ENCODE assay signal across 8 cellular contexts in the genomic region with DNA sequence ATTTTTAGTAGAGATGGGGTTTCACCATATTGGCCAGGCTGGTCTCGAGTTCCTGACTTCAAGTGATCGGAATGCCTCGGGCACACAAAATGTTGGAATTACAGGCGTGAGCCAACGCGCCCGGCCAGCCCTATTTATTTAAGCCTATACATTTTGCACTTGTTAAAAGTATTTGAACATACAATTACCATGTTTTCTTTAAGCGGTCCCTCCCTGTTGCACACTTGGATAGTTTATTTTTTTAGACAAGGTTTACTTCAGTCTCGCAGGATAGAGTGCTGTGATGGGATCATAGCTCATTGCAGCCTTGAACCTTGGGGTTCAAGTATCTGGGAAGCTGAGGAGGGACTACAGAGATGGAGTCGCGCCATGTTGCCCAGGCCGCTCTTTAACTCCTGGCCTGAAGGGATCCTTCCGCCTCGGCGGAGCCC. TPM values are rescaled to one million over a fixed set of nuclear protein-coding genes. Genes with fewer than 3 reads are reported as not detected.
A peak's percentile ranks its signal among the peaks of the same experiment; 100 is the strongest.
DNase-seq lines count a peak whose midpoint lies in the region; ATAC-seq and TF ChIP-seq lines count a peak whose summit lies in the region.

No MANE protein-coding gene starts in this region.

- H3K9me3 ChIP-seq in MG63 (no peaks in the 10 kb centered on the region), neuron (ENCODE audit: low read length) (no peaks in the 10 kb centered on the region)

- H3K9me3 Mint-ChIP-seq in CD14-positive monocyte, result peaks cover 0 to 4% (median 0%) of the 10 kb centered on the region in 7 donors
- H3K9me3 Mint-ChIP-seq in effector memory CD8-positive, alpha-beta T cell, result no peaks in the 10 kb centered on the region

- peak overlapping the region; percentile 65 for H2AFZ ChIP-seq in neuron (ENCODE audit: low read depth, low read length)

- peak overlapping the region; percentile 80 to 93 for H3K4me3 Mint-ChIP-seq in CD14-positive monocyte
- H3K4me3 Mint-ChIP-seq in effector memory CD8-positive, alpha-beta T cell, result peak overlapping the region; percentile 81 to 82

- H3K4me3 ChIP-seq in MG63 (peak overlapping the region; percentile 56), neuron (ENCODE audit: low read length) (peak overlapping the region; percentile 67)

- no peak for TF ChIP-seq CTCF in CD14-positive monocyte (IDR thresholded peaks at IDR 0.05)
- TF ChIP-seq CTCF in GM13977 (IDR thresholded peaks at IDR 0.05; ENCODE audit: extremely low read depth, insufficient read depth, missing control alignments), result no peak

- intact Hi-C loops in CD14-positive monocyte (cut with micrococcal nuclease), result no loop called here

- peaks cover 2 to 5% (median 4%) of the 10 kb centered on the region in 3 donors for H3K27me3 Mint-ChIP-seq in CD14-positive monocyte (ENCODE audit: low read depth in 3 of 3)
- H3K27me3 Mint-ChIP-seq in effector memory CD8-positive, alpha-beta T cell, result no peaks in the 10 kb centered on the region

- peaks cover 9% of the 10 kb centered on the region for H3K4me1 Mint-ChIP-seq in CD14-positive monocyte
- H3K4me1 Mint-ChIP-seq in effector memory CD8-positive, alpha-beta T cell (ENCODE audit: low read depth in 2 of 2), result peaks cover 0 to 3% of the 10 kb centered on the region in 2 donors

- no peaks in the 10 kb centered on the region for H3K27me3 ChIP-seq in MG63
- H3K27me3 ChIP-seq in neuron (ENCODE audit: insufficient read depth, low read length), result no peaks in the 10 kb centered on the region

- in situ Hi-C loops in GM13977 (cut with MboI; ENCODE audit: low pct_unique_long_range_greater_than_20kb, low sequenced_read_pairs, unreplicated experiment), result no loop called here

- no peaks in the 10 kb centered on the region for H3K36me3 Mint-ChIP-seq in CD14-positive monocyte
- peaks cover 12% of the 10 kb centered on the region for H3K36me3 Mint-ChIP-seq in effector memory CD8-positive, alpha-beta T cell (ENCODE audit: insufficient read depth)

- no peak for DNase-seq in CD14-positive monocyte (ENCODE audit: low spot score)
- DNase-seq in MG63, result no peak
- no peak for DNase-seq in effector memory CD8-positive, alpha-beta T cell
- DNase-seq in GM13977 (ENCODE audit: low spot score), result no peak
- no peak for DNase-seq in anterior cingulate cortex (lab: John Stamatoyannopoulos, UW)
- DNase-seq in OCI-M1 (lab: John Stamatoyannopoulos, UW), result no peak

- ATAC-seq in effector memory CD8-positive, alpha-beta T cell (replicated peaks), result no peak
- ATAC-seq in GM21723 (IDR thresholded peaks at IDR 0.05; ENCODE audit: unreplicated experiment), result no peak

- H3K4me1 ChIP-seq in neuron (ENCODE audit: insufficient read depth, low read length), result no peaks in the 10 kb centered on the region

- H3K27ac Mint-ChIP-seq in CD14-positive monocyte, result peak overlapping the region; percentile 87 to 97 (median 94)
- peak overlapping the region; percentile 92 for H3K27ac Mint-ChIP-seq in effector memory CD8-positive, alpha-beta T cell

- H3K36me3 ChIP-seq in MG63 (no peaks in the 10 kb centered on the region), neuron (ENCODE audit: insufficient read depth, low read length) (no peaks in the 10 kb centered on the region)

RNA-seq across cellular contexts. Expression of gene SRRM3, which starts 35.7 kb away (rescaled TPM):
- polyA plus RNA-seq in CD14-positive monocyte, result not detected
- total RNA-seq in MG63 (2014; rRNA removed; shearing (Covaris generic); ENCODE audit: low replicate concordance), result 1.2 and 1.4 TPM in 2 replicates
